26 cellular contexts compared by ENCODE assay signal in the genomic region with DNA sequence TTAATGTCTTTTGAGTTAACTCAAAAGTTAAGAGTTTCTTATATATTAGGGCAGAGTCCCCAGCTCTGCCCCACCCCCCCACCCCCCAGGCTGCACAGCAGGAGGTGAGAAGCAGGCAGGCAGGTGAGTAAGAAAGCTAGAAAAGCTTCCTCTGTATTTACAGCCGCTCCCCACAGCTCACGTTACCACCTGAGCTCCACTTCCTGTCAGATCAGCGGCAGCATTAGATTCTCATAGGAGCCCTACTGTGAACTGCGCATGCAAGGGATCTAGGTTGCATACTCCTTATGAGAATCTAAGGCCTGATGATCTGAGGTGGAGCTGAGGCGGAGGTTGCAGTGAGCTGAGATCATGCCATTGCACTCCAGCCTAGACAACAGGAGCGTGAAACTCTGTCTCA.
"Had no signal": no experiment of that assay in that cellular context is flagged by ENCODE, and none has a peak within 500 bp of the region (broad histone marks: within the 10 kb centered on the region; RNA-seq: fewer than 3 reads in every experiment).

No MANE protein-coding gene starts in this region.

- FAIRE-seq: endothelial cell of umbilical vein, frontal cortex, keratinocyte had no signal

- H3K9me3 ChIP-seq: esophagus squamous epithelium, left lung, ovary, psoas muscle, sigmoid colon, stomach, thyroid gland, vagina had no signal

- DNase-seq: dermis blood vessel endothelial cell; effector memory CD4-positive, alpha-beta T cell; erythroblast; esophagus squamous epithelium; hypothalamus; left lung; mammary epithelial cell; natural killer cell; occipital lobe; ovary; posterior cingulate gyrus; psoas muscle; right cardiac atrium; sigmoid colon; stimulated activated CD4-positive, alpha-beta T cell treated with anti-CD3 and anti-CD28 coated beads, Interleukin-2, amount 100 ng/mL, for 24 hours; stimulated activated CD4-positive, alpha-beta T cell treated with anti-CD3 and anti-CD28 coated beads, Interleukin-4, amount 100 ng/mL, for 24 hours; stimulated activated naive CD4-positive, alpha-beta T cell treated with Interleukin-2 at 50 U/mL for 16 hours; stomach; thyroid gland; trophoblast cell had no signal

- H3K27me3 ChIP-seq: esophagus squamous epithelium, left lung, ovary, sigmoid colon, stomach, thyroid gland, vagina had no signal

- H3K36me3 ChIP-seq: esophagus squamous epithelium, left lung, ovary, sigmoid colon, stomach, thyroid gland, vagina had no signal

- ATAC-seq: left lung; natural killer cell; psoas muscle; right cardiac atrium; stimulated activated effector memory CD8-positive, alpha-beta T cell treated with anti-CD3 and anti-CD28 coated beads, Interleukin-12 subunit alpha, Interleukin-12 subunit beta, amount 100 ng/mL, for 72 hours had no signal

- H3K4me3 ChIP-seq: coronary artery, esophagus squamous epithelium, left lung, ovary, psoas muscle, sigmoid colon, stomach, thyroid gland, vagina had no signal

- H3K27ac ChIP-seq: coronary artery, esophagus squamous epithelium, left lung, ovary, psoas muscle, sigmoid colon, stomach, thyroid gland, vagina had no signal

- H3K4me1 ChIP-seq: left lung, psoas muscle, sigmoid colon, stomach, vagina had no signal
